11 cellular contexts compared by ENCODE assay signal in the genomic region with DNA sequence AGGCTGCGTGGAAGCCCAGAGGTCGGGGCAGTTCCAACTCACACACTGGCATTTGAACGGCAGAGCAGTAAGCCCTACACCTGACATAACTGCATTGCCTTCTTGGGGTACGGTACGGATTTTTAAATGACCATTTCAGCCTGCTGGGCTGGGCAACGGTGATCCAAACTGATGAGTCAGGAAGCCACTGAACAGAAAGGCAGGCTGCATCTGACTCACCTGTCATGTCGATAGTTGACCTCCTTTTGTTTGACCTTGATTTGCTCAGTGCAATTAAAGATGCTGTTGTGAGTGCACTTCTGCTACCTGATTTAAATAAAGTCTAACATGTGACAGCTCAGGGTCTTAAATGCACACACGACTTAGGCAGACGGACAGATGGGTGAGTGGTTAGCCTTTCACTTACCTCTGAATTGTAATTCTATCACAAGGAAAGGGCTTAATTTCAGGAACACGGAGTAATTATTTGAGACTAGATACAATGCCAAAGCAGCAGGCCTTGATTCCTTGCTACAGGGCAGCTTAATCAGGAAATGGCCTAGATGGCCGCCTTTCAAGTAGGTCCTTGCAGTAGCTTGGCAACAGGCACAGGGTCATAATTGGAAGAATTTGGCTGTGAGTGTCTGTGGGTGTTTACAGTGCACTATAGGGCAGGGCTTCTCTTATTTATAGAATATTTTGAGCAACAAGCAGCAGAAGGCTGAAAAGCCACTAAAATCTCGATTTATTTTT. TPM values are rescaled to one million over a fixed set of nuclear protein-coding genes. Genes with fewer than 3 reads are reported as not detected.
DNase-seq lines count a peak whose midpoint lies in the region; ATAC-seq, FAIRE-seq and TF ChIP-seq lines count a peak whose summit lies in the region.
"Had no signal": no experiment of that assay in that cellular context is flagged by ENCODE, and none has a peak within 500 bp of the region (broad histone marks: within the 10 kb centered on the region; RNA-seq: fewer than 3 reads in every experiment).

No MANE protein-coding gene starts in this region.

- TF ChIP-seq CTCF in A549 (IDR thresholded peaks at IDR 0.05) = no peak
- no peak for TF ChIP-seq CTCF in LNCaP clone FGC (IDR thresholded peaks at IDR 0.05; ENCODE audit: control insufficient read depth, extremely low read depth, insufficient read depth)
- no peak for TF ChIP-seq CTCF in foreskin keratinocyte (conservative IDR thresholded peaks at IDR 0.05)
- TF ChIP-seq CTCF in ascending aorta (IDR thresholded peaks at IDR 0.05) = no peak
- TF ChIP-seq CTCF in tibial nerve (IDR thresholded peaks at IDR 0.05) = no peak

- peak in 1 of 2 experiments; percentile 13 for DNase-seq in A549 (ENCODE audit: low read depth in 1 of 2, low spot score in 1 of 2)
- DNase-seq in LNCaP clone FGC (ENCODE audit: low read depth) = peak; percentile 76
- peak; percentile 38 for DNase-seq in NCI-H82 treated with DMSO at 0.1 percent for 48 hours (lab: John Stamatoyannopoulos, UW; ENCODE audit: unreplicated experiment)
- no peak for DNase-seq in foreskin keratinocyte
- no peak for DNase-seq in UCSD-AML1 (lab: John Stamatoyannopoulos, UW; ENCODE audit: unreplicated experiment)
- DNase-seq in ascending aorta (ENCODE audit: low spot score in 2 of 2) = no peak
- DNase-seq in tibial nerve (ENCODE audit: low spot score in 2 of 2) = no peak
- DNase-seq: cortex of kidney, H7, SHP77 treated with DMSO at 0.1 percent for 48 hours had no signal

- CTCF ChIA-PET in A549 (lab: Yijun Ruan, JAX) = interaction anchor here (0.7 to 16.2 kb wide), 3 partner anchors 9 to 118 kb away, joined by 3 to 320 read pairs (median 4); no protein-coding TSS in a partner anchor

- H3K4me1 ChIP-seq in A549 (peaks cover 46% of the 10 kb centered on the region), foreskin keratinocyte (peaks cover 28% of the 10 kb centered on the region), ascending aorta (no peaks in the 10 kb centered on the region), tibial nerve (peaks cover 0 to 70% (median 28%) of the 10 kb centered on the region in 4 donors)

- TF ChIP-seq POLR2A in A549 (IDR thresholded peaks at IDR 0.05; ENCODE audit: low read length) (no peak), tibial nerve (IDR thresholded peaks at IDR 0.05) (no peak)

- intact Hi-C loops in ascending aorta (cut with DNase I) = no loop called here

- no peak for TF ChIP-seq RAD21 in A549 (conservative IDR thresholded peaks at IDR 0.05 in 1 of 2, IDR thresholded peaks at IDR 0.05 in 1 of 2)

- FAIRE-seq in A549 (lab: Jason Lieb, UNC) = no peak

- H3K4me3 ChIP-seq in A549 (no peak overlapping the region), LNCaP clone FGC (ENCODE audit: low read depth, low read length) (no peak overlapping the region), ascending aorta (no peak overlapping the region), tibial nerve (no peak overlapping the region)

- 0 out of 3 replicates have a peak overlapping the region, but pooled peaks have one; percentile 13 for H3K4me2 ChIP-seq in A549

- H3K27ac ChIP-seq in A549 = peak overlapping the region in 1 of 2 experiments; percentile 19; a peak in 3 of 6 replicates
- no peak overlapping the region for H3K27ac ChIP-seq in foreskin keratinocyte
- no peak overlapping the region for H3K27ac ChIP-seq in ascending aorta
- H3K27ac ChIP-seq in tibial nerve = no peak overlapping the region

- TF ChIP-seq EP300 in A549 (IDR thresholded peaks at IDR 0.05) (no peak), tibial nerve (IDR thresholded peaks at IDR 0.05) (no peak)

- H3K36me3 ChIP-seq in ascending aorta = no peaks in the 10 kb centered on the region
- H3K36me3 ChIP-seq in tibial nerve = no peaks in the 10 kb centered on the region

- POLR2A ChIA-PET in A549 (lab: Yijun Ruan, JAX) = no interaction called here

- H3K27me3 ChIP-seq in foreskin keratinocyte = no peaks in the 10 kb centered on the region
- H3K27me3 ChIP-seq in ascending aorta = no peaks in the 10 kb centered on the region
- no peaks in the 10 kb centered on the region for H3K27me3 ChIP-seq in tibial nerve

- H3K9me3 ChIP-seq in A549 = no peaks in the 10 kb centered on the region
- no peaks in the 10 kb centered on the region for H3K9me3 ChIP-seq in ascending aorta
- no peaks in the 10 kb centered on the region for H3K9me3 ChIP-seq in tibial nerve

- no peak for ATAC-seq in A549
- ATAC-seq in foreskin keratinocyte = peak; percentile 71
- no peak for ATAC-seq in HG03196 (IDR thresholded peaks at IDR 0.05; ENCODE audit: unreplicated experiment)

- 73% methylated on average over 12 of the region's 12 CpGs for WGBS in A549 (ENCODE audit: missing lambda C conversion rate)
- 78 to 81% methylated on average over 12 of the region's 12 CpGs for WGBS in tibial nerve, 2 donors

TF ChIP-seq in A549, 52 proteins besides CTCF, POLR2A, EP300 and RAD21:
- TF ChIP-seq BHLHE40 (IDR thresholded peaks at IDR 0.05; ENCODE audit: low read depth, low read length) = no peak
- TF ChIP-seq SMC3 (IDR thresholded peaks at IDR 0.05) = no peak
- TF ChIP-seq MAFK (IDR thresholded peaks at IDR 0.05; ENCODE audit: partially characterized antibody) = peak; percentile 57

RNA-seq across cellular contexts. Expression of a gene that starts 52.2 kb away (rescaled TPM):
- polyA plus RNA-seq in A549 (2011; rRNA removed) (25.2 and 29.2 TPM in 2 replicates), A549 (2017; fragmentation: RNase III; extraction: RNeasy Plus Mini Kit Qiagen cat#74134 plus additional on column Dnase treatment) (20.1 to 29.2 TPM (median 28.6 TPM) in 3 replicates), foreskin keratinocyte (12.1 and 16.6 TPM in 2 replicates)
- 7.3 and 8.2 TPM in 2 replicates for polyA plus RNA-seq in A549 (2012; cell fraction: cytosol; rRNA removed)
- polyA plus RNA-seq in A549 (2012; cell fraction: nucleus; rRNA removed) = 6.5 and 10.4 TPM in 2 replicates
- polyA minus RNA-seq in A549 (2011; rRNA and poly(A)+ RNA removed) = 22.2 and 40.0 TPM in 2 replicates
- total RNA-seq in foreskin keratinocyte (17.6 and 28.7 TPM in 2 replicates), ascending aorta (15.9 TPM), tibial nerve (10 to 100 TPM; 34.5 to 61.2 (median 58.0) TPM)

Comparison
In these comparisons a context has a peak if more than half of its experiments do, and no peak if none do; other contexts are left out.
1. DNase-seq: peak in LNCaP clone FGC (single experiment) and NCI-H82 treated with DMSO at 0.1 percent for 48 hours (single experiment); none in foreskin keratinocyte (0 of 2), UCSD-AML1 (single experiment), ascending aorta (0 of 2) and tibial nerve (0 of 2).